Comparison of ENCODE assay signal across 8 cellular contexts in the genomic region with DNA sequence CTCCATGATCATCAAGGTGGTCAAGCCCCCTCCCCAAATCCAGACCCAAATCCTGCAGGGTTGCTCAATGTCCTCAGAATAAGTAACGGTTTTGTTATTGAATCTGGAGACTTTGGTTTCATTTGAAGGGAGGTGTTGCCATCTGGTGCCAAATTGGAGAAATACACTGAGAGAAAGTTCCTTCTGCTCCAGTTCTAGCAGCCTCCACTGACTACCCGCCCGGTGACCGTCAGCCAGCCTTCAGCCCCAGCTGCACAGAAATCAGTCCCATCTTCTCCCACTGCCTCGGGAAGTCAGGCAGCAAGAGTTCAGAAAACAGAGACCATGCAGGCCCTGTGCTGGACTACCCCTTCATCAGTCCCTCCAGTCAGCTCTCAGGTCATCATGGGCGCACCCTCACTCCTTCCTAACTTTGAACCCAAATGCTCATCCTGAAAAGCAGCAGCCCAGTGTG. TPM values are rescaled to one million over a fixed set of nuclear protein-coding genes. Genes with fewer than 3 reads are reported as not detected.
DNase-seq lines count a peak whose midpoint lies in the region; ATAC-seq, FAIRE-seq and TF ChIP-seq lines count a peak whose summit lies in the region.

No MANE protein-coding gene starts in this region.

- H3K36me3 ChIP-seq in aorta (ENCODE audit: control insufficient read depth in 1 of 2, insufficient read depth in 2 of 2, low read length in 1 of 2): no peaks in the 10 kb centered on the region

- peaks cover 5 to 7% of the 10 kb centered on the region in 2 donors for H3K27me3 Mint-ChIP-seq in T-cell

- H3K4me1 ChIP-seq in aorta (ENCODE audit: control insufficient read depth in 1 of 2, insufficient read depth in 2 of 2, low read length in 2 of 2): peaks cover 0 to 4% of the 10 kb centered on the region in 2 donors

- peak; percentile 75 for TF ChIP-seq CTCF in D721Med (IDR thresholded peaks at IDR 0.05; ENCODE audit: insufficient read depth, missing control alignments)

- intact Hi-C loops in aorta (cut with DNase I): loop anchor here (1.0 to 5.0 kb wide), 4 partner anchors 216 to 234 kb away; no protein-coding TSS in a partner anchor

- H3K9me3 ChIP-seq in aorta (ENCODE audit: control insufficient read depth, low read length): no peaks in the 10 kb centered on the region

- H3K27me3 ChIP-seq in aorta (ENCODE audit: control insufficient read depth in 1 of 2, insufficient read depth in 2 of 2, low read length in 1 of 2): no peaks in the 10 kb centered on the region

- H3K4me3 Mint-ChIP-seq in T-cell: no peak overlapping the region

- no peaks in the 10 kb centered on the region for H3K9me3 Mint-ChIP-seq in T-cell

- H3K4me1 Mint-ChIP-seq in T-cell: peaks cover 6 to 14% (median 10%) of the 10 kb centered on the region in 3 donors

- no peak overlapping the region for H3K27ac Mint-ChIP-seq in T-cell

- WGBS in aorta, 2 donors: 16 to 17% methylated on average over 6 of the region's 6 CpGs

- FAIRE-seq in D721Med (lab: Jason Lieb, UNC): no peak

- DNase-seq in D721Med (ENCODE audit: insufficient read length, low spot score): no peak
- peak; percentile 9 for DNase-seq in NCI-H1105 (lab: John Stamatoyannopoulos, UW)
- peak in 14 of 34 experiments; percentile 10 to 51 (median 29) for DNase-seq in T-cell
- DNase-seq in ecto neural progenitor cell (ENCODE audit: low spot score): peak; percentile 70
- DNase-seq in lung microvascular endothelial cell (ENCODE audit: low read depth in 2 of 2): peak; percentile 65 to 72
- no peak for DNase-seq in aorta
- no peak for DNase-seq in effector CD8-positive, alpha-beta T cell (lab: John Stamatoyannopoulos, UW)

- peak; percentile 45 for ATAC-seq in GM19463 (IDR thresholded peaks at IDR 0.05; ENCODE audit: unreplicated experiment)
- peak; percentile 56 to 61 (median 58) for ATAC-seq in T-cell (replicated peaks in 1 of 4)
- ATAC-seq in aorta (ENCODE audit: low FRiP score): peak; percentile 68

- H3K27ac ChIP-seq in aorta (ENCODE audit: low read depth in 1 of 2, low read length in 2 of 2): no peak overlapping the region

- no peak overlapping the region for H3K4me3 ChIP-seq in aorta (ENCODE audit: low read length in 2 of 2)

- CTCF ChIA-PET in T-cell (lab: Charles Lee): interaction anchor here (0.6 to 11.9 kb wide), 23 partner anchors 19 to 432 kb away, joined by 3 to 163 read pairs (median 4); no protein-coding TSS in a partner anchor

- no peaks in the 10 kb centered on the region for H3K36me3 Mint-ChIP-seq in T-cell

- POLR2A ChIA-PET in T-cell (lab: Charles Lee): no interaction called here

RNA-seq across cellular contexts. Expression of gene PKDCC, which starts 38.7 kb away (rescaled TPM):
- 1 to 10 TPM in 2 of 5 donors, under 1 TPM in 2, not detected in 1; 0.29 to 1.3 (median 0.83) TPM for total RNA-seq in T-cell
- total RNA-seq in lung microvascular endothelial cell: 1.5 and 4.2 TPM in 2 replicates
- total RNA-seq in aorta: 100 to 1,000 TPM; 148 to 258 TPM
- 100 to 1,000 TPM in 1 of 2 donors, 10 to 100 TPM in 1; 48.8 to 182 TPM for polyA plus RNA-seq in aorta

Comparison
In these comparisons a context has a peak if more than half of its experiments do, and no peak if none do; other contexts are left out.
1. DNase-seq: peak in NCI-H1105 (single experiment), ecto neural progenitor cell (single experiment) and lung microvascular endothelial cell (2 of 2); none in D721Med (single experiment), aorta (0 of 2) and effector CD8-positive, alpha-beta T cell (single experiment).
2. RNA of gene PKDCC, which starts 38.7 kb away (total RNA-seq): 148 to 258 TPM in aorta; 1.5 to 4.2 TPM in lung microvascular endothelial cell and 0.29 to 1.3 TPM in T-cell; every median in the first group is over 10 times any median in the second.
3. Peak in every context shown above with its lines, with median percentiles within 50 percentile points of each other: ATAC-seq.